In the genomic region with DNA sequence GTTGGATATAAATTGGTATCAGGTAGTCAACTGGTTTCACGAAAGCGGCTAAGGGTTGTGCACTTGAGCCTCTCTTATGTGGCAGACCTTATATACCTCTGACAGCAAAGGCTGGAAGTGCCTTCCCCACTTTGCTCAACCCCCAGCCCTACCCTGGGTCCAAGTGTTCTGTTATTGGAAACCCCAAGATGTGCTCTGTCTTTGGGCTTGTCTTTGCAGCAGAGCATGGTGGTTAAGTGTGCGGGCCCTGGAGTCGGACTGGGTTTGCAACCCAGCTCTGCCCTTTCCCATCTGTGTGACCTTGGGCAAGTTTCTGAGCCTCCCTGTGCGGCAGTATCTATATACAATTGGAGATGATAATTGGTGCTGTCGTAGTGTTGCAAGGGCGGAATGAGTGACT, we compare ENCODE assay signal across 18 cellular contexts. TPM values are rescaled to one million over a fixed set of nuclear protein-coding genes. Genes with fewer than 3 reads are reported as not detected.
"Had no signal": no experiment of that assay in that cellular context is flagged by ENCODE, and none has a peak within 500 bp of the region (broad histone marks: within the 10 kb centered on the region; RNA-seq: fewer than 3 reads in every experiment).

No MANE protein-coding gene starts in this region.

- H3K36me3 Mint-ChIP-seq: activated naive CD8-positive, alpha-beta T cell treated with anti-CD3 and anti-CD28 coated beads, Interleukin-2, amount 10 ng/mL, durations not matched to agents 7 days and 5 days; neural progenitor cell had no signal

- ATAC-seq: right lobe of liver had no signal

- H3K9me3 ChIP-seq: right lobe of liver had no signal

- H3K27ac Mint-ChIP-seq: neural progenitor cell had no signal

- H3K9ac ChIP-seq: neural progenitor cell had no signal

- H3K27me3 Mint-ChIP-seq: central memory CD8-positive, alpha-beta T cell had no signal

- H3K9me3 Mint-ChIP-seq: activated naive CD8-positive, alpha-beta T cell treated with anti-CD3 and anti-CD28 coated beads, Interleukin-2, amount 10 ng/mL, durations not matched to agents 7 days and 5 days; central memory CD8-positive, alpha-beta T cell; neural progenitor cell had no signal

- DNase-seq: activated CD4-positive, CD25-positive, alpha-beta regulatory T cell treated with anti-CD3 and anti-CD28 coated beads, Interleukin-2, amount 50 U/mL, for 72 hours; activated effector memory CD4-positive, alpha-beta T cell treated with Interleukin-2 at 50 U/mL for 16 hours; activated naive CD8-positive, alpha-beta T cell treated with anti-CD3 and anti-CD28 coated beads, Interleukin-2, amount 10 ng/mL, durations not matched to agents 7 days and 5 days; activated T-cell treated with anti-CD3 and anti-CD28 coated beads, Interleukin-2, amount 50 U/mL, for 1 hour; anterior cingulate cortex; brain microvascular endothelial cell; midbrain; right lobe of liver; T-helper 9 cell had no signal

- H3K4me2 ChIP-seq: neural progenitor cell, smooth muscle cell had no signal

- H3K27me3 ChIP-seq: neural progenitor cell, right lobe of liver had no signal

- H3K27ac ChIP-seq: brain microvascular endothelial cell, coronary artery, neural progenitor cell, right lobe of liver had no signal

- H3K4me3 Mint-ChIP-seq: neural progenitor cell had no signal

- H3K36me3 ChIP-seq: brain microvascular endothelial cell, neural progenitor cell, right lobe of liver had no signal

- H3K4me3 ChIP-seq: coronary artery, lung, neural progenitor cell, right lobe of liver, smooth muscle cell had no signal

- H3K4me1 ChIP-seq: neural progenitor cell, right lobe of liver had no signal

- H2AFZ ChIP-seq: neural progenitor cell had no signal

RNA-seq across cellular contexts. Expression of a gene that starts 11.2 kb away (rescaled TPM):
- total RNA-seq: osteocyte, pulmonary artery endothelial cell had no signal

RNA-seq across cellular contexts. Expression of a gene that starts 12.9 kb away (rescaled TPM):
- total RNA-seq: activated CD8-positive, alpha-beta memory T cell treated with anti-CD3 and anti-CD28 coated beads for 36 hours; activated naive CD8-positive, alpha-beta T cell treated with anti-CD3 and anti-CD28 coated beads, Interleukin-2, amount 10 ng/mL, durations not matched to agents 7 days and 5 days; osteocyte; pulmonary artery endothelial cell; right lobe of liver; smooth muscle cell; ureter had no signal
